In genomic region chr1:114997510-114997909, GRCh38 we compare ENCODE assay signal across 26 cellular contexts. TPM values are rescaled to one million over a fixed set of nuclear protein-coding genes. Genes with fewer than 3 reads are reported as not detected.
"Had no signal": no experiment of that assay in that cellular context is flagged by ENCODE, and none has a peak within 500 bp of the region (broad histone marks: within the 10 kb centered on the region; RNA-seq: fewer than 3 reads in every experiment).

No MANE protein-coding gene starts in this region.

- ATAC-seq: K562, Panc1, Right ventricle myocardium inferior, SK-N-SH treated with all-trans-retinoic acid at 6 μM for 48 hours had no signal

- H3K36me3 ChIP-seq: SJCRH30 had no signal

- H3K4me2 ChIP-seq: KMS-11 had no signal

- H3K9ac ChIP-seq: KMS-11 had no signal

- H3K4me1 ChIP-seq: SJCRH30 had no signal

- H3K27ac Mint-ChIP-seq: IgD-negative memory B cell had no signal

- H3K4me3 Mint-ChIP-seq: IgD-negative memory B cell had no signal

- DNase-seq: Kasumi-1, MM.1S, NCI-H1092 treated with DMSO at 0.1 percent for 48 hours, NCI-H1436, NCI-H187, NCI-H2029, NCI-H2081 treated with DMSO at 0.1 percent for 48 hours, NCI-H2171, NCI-H226, NCI-H446, NCI-H510A, NCI-H524 treated with DMSO at 0.1 percent for 48 hours, NCI-H69, NCI-H774, SHP77 treated with DMSO at 0.1 percent for 48 hours, SJCRH30 had no signal

- H3K4me1 Mint-ChIP-seq: IgD-negative memory B cell had no signal

- H3K4me3 ChIP-seq: K562, SJCRH30 had no signal

- H3K27ac ChIP-seq: HL-60, KMS-11, SJCRH30 had no signal

- FAIRE-seq: HTR-8/SVneo, K562 had no signal

- H3K9me3 ChIP-seq: SJCRH30 had no signal

- H3K9me3 Mint-ChIP-seq: IgD-negative memory B cell had no signal

- H3K36me3 Mint-ChIP-seq: IgD-negative memory B cell had no signal

RNA-seq across cellular contexts. Expression of gene TSHB, which starts 32.1 kb away (rescaled TPM):
- total RNA-seq: K562, M059J, Right ventricle myocardium inferior, RPMI7951, SJCRH30 had no signal
- polyA plus RNA-seq: IgD-negative memory B cell, K562 had no signal
